ENCODE assay signal across 8 cellular contexts in genomic region chr19:16386619-16387240, GRCh38.
A peak's percentile ranks its signal among the peaks of the same experiment; 100 is the strongest.
DNase-seq lines count a peak whose midpoint lies in the region; ATAC-seq and TF ChIP-seq lines count a peak whose summit lies in the region.

No MANE protein-coding gene starts in this region.

- CTCF ChIA-PET in AG04450 (lab: Charles Lee) = interaction anchor here (0.6 to 3.2 kb wide), 19 partner anchors 8 to 202 kb away, joined by 3 to 66 read pairs (median 3); partner anchors contain the start of gene FAM32A

- no peaks in the 10 kb centered on the region for H3K4me1 ChIP-seq in aorta (ENCODE audit: control insufficient read depth in 1 of 2, insufficient read depth in 2 of 2, low read length in 2 of 2)

- H3K9me3 Mint-ChIP-seq in neural crest cell = peaks cover 5% of the 10 kb centered on the region

- H3K27ac Mint-ChIP-seq in neural crest cell (ENCODE audit: unreplicated experiment) = no peak overlapping the region

- DNase-seq in AG04450 (ENCODE audit: low read depth, low spot score) (peak; percentile 39), NCI-H774 (lab: John Stamatoyannopoulos, UW) (peak; percentile 4), activated T-cell treated with anti-CD3 and anti-CD28 coated beads for 4 hours (peak; percentile 38), fibroblast of mammary gland (ENCODE audit: low read depth) (peak; percentile 64), neural crest cell (ENCODE audit: low read depth, low spot score) (peak; percentile 48), aorta (no peak)

- H3K9me3 ChIP-seq in AG04450 (ENCODE audit: control insufficient read depth, insufficient read depth, low read length) = no peaks in the 10 kb centered on the region; the same call in 1 of the 2 replicates
- H3K9me3 ChIP-seq in aorta (ENCODE audit: control insufficient read depth, low read length) = no peaks in the 10 kb centered on the region

- H3K27ac ChIP-seq in AG04450 (ENCODE audit: low read depth, low read length) = no peak overlapping the region
- no peak overlapping the region for H3K27ac ChIP-seq in aorta (ENCODE audit: low read depth in 1 of 2, low read length in 2 of 2)

- TF ChIP-seq CTCF in AG04450 (IDR thresholded peaks at IDR 0.05; ENCODE audit: low read depth, low read length) = peak; percentile 86
- peak; percentile 80 for TF ChIP-seq CTCF in GM12874 (IDR thresholded peaks at IDR 0.05; ENCODE audit: insufficient read depth, low read depth, low read length)
- peak; percentile 74 for TF ChIP-seq CTCF in fibroblast of mammary gland (conservative IDR thresholded peaks at IDR 0.05; ENCODE audit: control insufficient read depth, insufficient read depth, low read depth, low read length)
- TF ChIP-seq CTCF in neural crest cell (conservative IDR thresholded peaks at IDR 0.05) = peak; percentile 69

- 64 to 65% methylated on average over 10 of the region's 10 CpGs for WGBS in aorta, 2 donors

- H3K4me3 Mint-ChIP-seq in neural crest cell = no peak overlapping the region

- H3K36me3 Mint-ChIP-seq in neural crest cell (ENCODE audit: low read depth) = peaks cover 37% of the 10 kb centered on the region

- no peaks in the 10 kb centered on the region for H3K36me3 ChIP-seq in aorta (ENCODE audit: control insufficient read depth in 1 of 2, insufficient read depth in 2 of 2, low read length in 1 of 2)

- no peak overlapping the region for H3K4me3 ChIP-seq in AG04450 (ENCODE audit: low read depth, low read length)
- H3K4me3 ChIP-seq in fibroblast of mammary gland (ENCODE audit: control insufficient read depth, low read depth, low read length) = no peak overlapping the region
- H3K4me3 ChIP-seq in aorta (ENCODE audit: low read length in 2 of 2) = no peak overlapping the region

- H3K27me3 ChIP-seq in AG04450 (ENCODE audit: control insufficient read depth, insufficient read depth, low read length) (no peaks in the 10 kb centered on the region), aorta (ENCODE audit: control insufficient read depth in 1 of 2, insufficient read depth in 2 of 2, low read length in 1 of 2) (no peaks in the 10 kb centered on the region)

- POLR2A ChIA-PET in AG04450 (lab: Yijun Ruan, JAX) = interaction anchor here (1.0 to 1.2 kb wide), 2 partner anchors 62 to 93 kb away, joined by 3 to 4 read pairs; partner anchors contain the start of gene KLF2

- intact Hi-C loops in aorta (cut with DNase I) = no loop called here

- H3K4me1 Mint-ChIP-seq in neural crest cell = no peaks in the 10 kb centered on the region

- no peak for ATAC-seq in aorta (ENCODE audit: low FRiP score)
- no peak for ATAC-seq in GM18517 (IDR thresholded peaks at IDR 0.05; ENCODE audit: unreplicated experiment)

- H3K27me3 Mint-ChIP-seq in neural crest cell (ENCODE audit: low read depth) = no peaks in the 10 kb centered on the region

Comparison
In these comparisons a context has a peak if more than half of its experiments do, and no peak if none do; other contexts are left out.
1. DNase-seq: peak in AG04450 (single experiment), NCI-H774 (single experiment), activated T-cell treated with anti-CD3 and anti-CD28 coated beads for 4 hours (single experiment), fibroblast of mammary gland (single experiment) and neural crest cell (single experiment); none in aorta (0 of 2).
2. Peak in every context shown above with its lines, with median percentiles within 50 percentile points of each other: CTCF ChIP-seq.